ENCODE assay signal across 1 cellular context in the genomic region with DNA sequence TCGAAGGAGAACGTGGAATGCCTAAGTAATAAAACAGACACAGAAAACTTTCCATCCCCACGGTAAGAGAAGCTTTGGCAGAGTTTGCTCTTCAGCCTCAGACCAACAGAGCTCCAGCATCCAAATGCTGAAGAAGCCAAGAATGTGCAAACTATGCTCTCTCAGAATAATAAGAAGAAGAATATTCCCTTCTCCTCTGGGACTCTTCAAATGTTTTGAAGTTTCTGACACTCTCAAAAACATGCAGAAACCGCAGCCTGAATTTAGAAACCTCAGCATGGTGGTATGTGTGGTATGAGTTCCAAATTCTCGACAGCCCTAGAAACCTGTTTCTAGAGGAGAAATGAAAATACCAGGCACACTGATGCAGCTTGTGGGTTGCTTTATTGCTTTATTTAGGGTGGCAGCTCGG.
A peak's percentile ranks its signal among the peaks of the same experiment; 100 is the strongest.
TF ChIP-seq lines count a peak whose summit lies in the region.

No MANE protein-coding gene starts in this region.

TF ChIP-seq in GM12878, 131 proteins besides CTCF, POLR2A, EP300 and RAD21:
- TF ChIP-seq STAT3 (IDR thresholded peaks at IDR 0.05; ENCODE audit: low read depth, low read length): no peak
- peak; percentile 39; the same call in 1 of the 2 replicates for TF ChIP-seq RUNX3 (IDR thresholded peaks at IDR 0.05; ENCODE audit: low read length)
